In the genomic region with DNA sequence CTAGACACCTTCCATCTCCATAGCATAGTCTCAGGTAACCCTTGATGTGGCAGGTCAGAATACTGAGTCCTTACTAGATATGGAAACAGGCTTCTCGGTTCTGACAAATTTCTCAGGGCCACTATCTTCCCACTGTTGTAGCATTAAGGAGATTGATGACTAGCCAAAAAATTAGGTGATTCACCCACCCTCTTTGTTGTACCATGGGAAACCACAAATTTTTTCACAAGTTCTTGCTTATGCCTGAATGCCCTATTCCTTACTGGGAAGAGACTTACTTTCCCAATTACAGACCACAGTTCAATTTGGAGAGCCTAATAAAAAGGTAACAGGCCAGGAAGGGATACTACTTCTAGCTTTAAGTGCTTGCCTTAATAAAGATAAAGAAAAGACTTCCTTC, we compare ENCODE assay signal across 37 cellular contexts.
"Had no signal": no experiment of that assay in that cellular context is flagged by ENCODE, and none has a peak within 500 bp of the region (broad histone marks: within the 10 kb centered on the region; RNA-seq: fewer than 3 reads in every experiment).

No MANE protein-coding gene starts in this region.

- H3K27me3 ChIP-seq: ascending aorta, body of pancreas, brain microvascular endothelial cell had no signal

- H3K27ac ChIP-seq: ascending aorta, body of pancreas, brain microvascular endothelial cell, WERI-Rb-1 had no signal

- H3K36me3 ChIP-seq: ascending aorta, brain microvascular endothelial cell, WERI-Rb-1 had no signal

- ATAC-seq: activated CD4-positive, alpha-beta T cell treated with anti-CD3 and anti-CD28 coated beads for 36 hours; activated CD4-positive, CD25-positive, alpha-beta regulatory T cell treated with anti-CD3 and anti-CD28 coated beads, Interleukin-2, amount 50 U/mL, for 24 hours; activated CD8-positive, alpha-beta memory T cell treated with anti-CD3 and anti-CD28 coated beads, Interleukin-2, amount 10 ng/mL, durations not matched to agents 7 days and 5 days; activated CD8-positive, alpha-beta T cell treated with anti-CD3 and anti-CD28 coated beads, Interleukin-2, amount 10 ng/mL, durations not matched to agents 7 days and 5 days; activated naive CD8-positive, alpha-beta T cell treated with anti-CD3 and anti-CD28 coated beads, Interleukin-2, amount 50 U/mL, for 24 hours; body of pancreas; WTC11 had no signal

- H3K9me3 ChIP-seq: ascending aorta, body of pancreas had no signal

- H3K4me1 ChIP-seq: ascending aorta, body of pancreas had no signal

- DNase-seq: activated CD4-positive, alpha-beta memory T cell treated with anti-CD3 and anti-CD28 coated beads, Interleukin-2, amount 10 ng/mL, durations not matched to agents 7 days and 5 days; activated CD4-positive, alpha-beta T cell treated with anti-CD3 and anti-CD28 coated beads for 1 hour; activated CD4-positive, alpha-beta T cell treated with anti-CD3 and anti-CD28 coated beads for 36 hours; activated CD4-positive, alpha-beta T cell treated with anti-CD3 and anti-CD28 coated beads for 48 hours; activated CD4-positive, alpha-beta T cell treated with anti-CD3 and anti-CD28 coated beads, Interleukin-2, amount 10 ng/mL, durations not matched to agents 7 days and 5 days; activated CD4-positive, alpha-beta T cell treated with anti-CD3 and anti-CD28 coated beads, Interleukin-2, amount 50 U/mL, for 48 hours; activated CD4-positive, CD25-positive, alpha-beta regulatory T cell; activated CD8-positive, alpha-beta memory T cell treated with anti-CD3 and anti-CD28 coated beads for 24 hours; activated CD8-positive, alpha-beta memory T cell treated with anti-CD3 and anti-CD28 coated beads, Interleukin-2, amount 10 ng/mL, durations not matched to agents 7 days and 5 days; activated CD8-positive, alpha-beta memory T cell treated with anti-CD3 and anti-CD28 coated beads, Interleukin-2, amount 50 U/mL, for 48 hours; activated CD8-positive, alpha-beta T cell treated with anti-CD3 and anti-CD28 coated beads, Interleukin-2, amount 10 ng/mL, durations not matched to agents 7 days and 5 days; activated effector memory CD4-positive, alpha-beta T cell treated with Interleukin-2 at 50 U/mL for 16 hours; activated gamma-delta T cell; activated naive CD4-positive, alpha-beta T cell treated with anti-CD3 and anti-CD28 coated beads, Interleukin-2, amount 10 ng/mL, durations not matched to agents 7 days and 5 days; activated naive CD4-positive, alpha-beta T cell treated with Interleukin-2 at 50 U/mL for 16 hours; activated naive CD8-positive, alpha-beta T cell treated with anti-CD3 and anti-CD28 coated beads, Interleukin-2, amount 10 ng/mL, durations not matched to agents 7 days and 5 days; activated naive CD8-positive, alpha-beta T cell treated with anti-CD3 and anti-CD28 coated beads, Interleukin-2, amount 50 U/mL, for 24 hours; activated T-cell treated with anti-CD3 and anti-CD28 coated beads, Interleukin-2, amount 50 U/mL, for 24 hours; activated T-cell treated with anti-CD3 and anti-CD28 coated beads, Interleukin-2, amount 50 U/mL, for 48 hours; amygdala; anterior cingulate cortex; body of pancreas; brain microvascular endothelial cell; central memory CD4-positive, alpha-beta T cell; T-helper 1 cell; T-helper 2 cell; T-helper 9 cell; WERI-Rb-1 had no signal

- H3K4me1 Mint-ChIP-seq: activated CD4-positive, alpha-beta memory T cell treated with anti-CD3 and anti-CD28 coated beads, Interleukin-2, amount 10 ng/mL, durations not matched to agents 7 days and 5 days; activated CD4-positive, alpha-beta T cell treated with anti-CD3 and anti-CD28 coated beads for 36 hours; activated CD4-positive, alpha-beta T cell treated with anti-CD3 and anti-CD28 coated beads, Interleukin-2, amount 10 ng/mL, durations not matched to agents 7 days and 5 days; activated CD8-positive, alpha-beta memory T cell treated with anti-CD3 and anti-CD28 coated beads, Interleukin-2, amount 10 ng/mL, durations not matched to agents 7 days and 5 days; activated naive CD4-positive, alpha-beta T cell treated with anti-CD3 and anti-CD28 coated beads, Interleukin-2, amount 10 ng/mL, durations not matched to agents 7 days and 5 days; activated naive CD4-positive, alpha-beta T cell treated with anti-CD3 and anti-CD28 coated beads, Interleukin-2, amount 50 U/mL, for 24 hours; activated naive CD8-positive, alpha-beta T cell treated with anti-CD3 and anti-CD28 coated beads, Interleukin-2, amount 10 ng/mL, durations not matched to agents 7 days and 5 days; activated naive CD8-positive, alpha-beta T cell treated with anti-CD3 and anti-CD28 coated beads, Interleukin-2, amount 50 U/mL, for 24 hours; WTC11 had no signal

- H3K9me3 Mint-ChIP-seq: activated naive CD4-positive, alpha-beta T cell treated with anti-CD3 and anti-CD28 coated beads, Interleukin-2, amount 50 U/mL, for 24 hours; activated naive CD8-positive, alpha-beta T cell treated with anti-CD3 and anti-CD28 coated beads, Interleukin-2, amount 10 ng/mL, durations not matched to agents 7 days and 5 days had no signal

- H3K27me3 Mint-ChIP-seq: activated CD4-positive, alpha-beta memory T cell treated with anti-CD3 and anti-CD28 coated beads, Interleukin-2, amount 10 ng/mL, durations not matched to agents 7 days and 5 days; activated CD4-positive, alpha-beta T cell treated with anti-CD3 and anti-CD28 coated beads for 36 hours; activated CD4-positive, alpha-beta T cell treated with anti-CD3 and anti-CD28 coated beads, Interleukin-2, amount 10 ng/mL, durations not matched to agents 7 days and 5 days; activated CD8-positive, alpha-beta memory T cell treated with anti-CD3 and anti-CD28 coated beads, Interleukin-2, amount 10 ng/mL, durations not matched to agents 7 days and 5 days; activated naive CD4-positive, alpha-beta T cell treated with anti-CD3 and anti-CD28 coated beads, Interleukin-2, amount 10 ng/mL, durations not matched to agents 7 days and 5 days; activated naive CD4-positive, alpha-beta T cell treated with anti-CD3 and anti-CD28 coated beads, Interleukin-2, amount 50 U/mL, for 24 hours; activated naive CD8-positive, alpha-beta T cell; activated naive CD8-positive, alpha-beta T cell treated with anti-CD3 and anti-CD28 coated beads, Interleukin-2, amount 10 ng/mL, durations not matched to agents 7 days and 5 days; activated naive CD8-positive, alpha-beta T cell treated with anti-CD3 and anti-CD28 coated beads, Interleukin-2, amount 50 U/mL, for 24 hours; activated T-cell treated with anti-CD3 and anti-CD28 coated beads, Interleukin-2, amount 50 U/mL, for 24 hours had no signal

- H3K27ac Mint-ChIP-seq: activated CD4-positive, alpha-beta memory T cell treated with anti-CD3 and anti-CD28 coated beads, Interleukin-2, amount 10 ng/mL, durations not matched to agents 7 days and 5 days; activated CD4-positive, alpha-beta T cell treated with anti-CD3 and anti-CD28 coated beads for 36 hours; activated CD4-positive, alpha-beta T cell treated with anti-CD3 and anti-CD28 coated beads, Interleukin-2, amount 10 ng/mL, durations not matched to agents 7 days and 5 days; activated CD8-positive, alpha-beta memory T cell treated with anti-CD3 and anti-CD28 coated beads, Interleukin-2, amount 10 ng/mL, durations not matched to agents 7 days and 5 days; activated CD8-positive, alpha-beta T cell treated with anti-CD3 and anti-CD28 coated beads, Interleukin-2, amount 10 ng/mL, durations not matched to agents 7 days and 5 days; activated naive CD4-positive, alpha-beta T cell treated with anti-CD3 and anti-CD28 coated beads, Interleukin-2, amount 10 ng/mL, durations not matched to agents 7 days and 5 days; activated naive CD4-positive, alpha-beta T cell treated with anti-CD3 and anti-CD28 coated beads, Interleukin-2, amount 50 U/mL, for 24 hours; activated naive CD8-positive, alpha-beta T cell; activated naive CD8-positive, alpha-beta T cell treated with anti-CD3 and anti-CD28 coated beads, Interleukin-2, amount 10 ng/mL, durations not matched to agents 7 days and 5 days; activated naive CD8-positive, alpha-beta T cell treated with anti-CD3 and anti-CD28 coated beads, Interleukin-2, amount 50 U/mL, for 24 hours; activated T-cell treated with anti-CD3 and anti-CD28 coated beads, Interleukin-2, amount 50 U/mL, for 24 hours; activated T-helper 2 cell treated with anti-CD3 and anti-CD28 coated beads, Interferon-gamma antibody, Interleukin-2, Interleukin-4, amounts not matched to agents 10 μg/mL and 5 μg/mL and 100 μg/mL, durations not matched to agents 14 hours and 24 hours and 36 hours; T-helper 1 cell treated with Interleukin-12 subunit alpha and Interleukin-12 subunit beta and Interleukin-4 antibody, amounts not matched to agents 30 μg/mL and 1 μg/mL, for 36 hours; T-helper 2 cell treated with Interferon-gamma antibody and Interleukin-4, amounts not matched to agents 5 μg/mL and 100 μg/mL, for 36 hours had no signal

- FAIRE-seq: TTC549 had no signal

- H3K36me3 Mint-ChIP-seq: activated CD8-positive, alpha-beta memory T cell treated with anti-CD3 and anti-CD28 coated beads, Interleukin-2, amount 10 ng/mL, durations not matched to agents 7 days and 5 days; activated naive CD4-positive, alpha-beta T cell treated with anti-CD3 and anti-CD28 coated beads, Interleukin-2, amount 10 ng/mL, durations not matched to agents 7 days and 5 days; activated naive CD4-positive, alpha-beta T cell treated with anti-CD3 and anti-CD28 coated beads, Interleukin-2, amount 50 U/mL, for 24 hours; activated naive CD8-positive, alpha-beta T cell; activated naive CD8-positive, alpha-beta T cell treated with anti-CD3 and anti-CD28 coated beads, Interleukin-2, amount 10 ng/mL, durations not matched to agents 7 days and 5 days; WTC11 had no signal

- H3K4me3 ChIP-seq: ascending aorta, body of pancreas had no signal

- H3K4me3 Mint-ChIP-seq: activated CD4-positive, alpha-beta memory T cell treated with anti-CD3 and anti-CD28 coated beads, Interleukin-2, amount 10 ng/mL, durations not matched to agents 7 days and 5 days; activated CD4-positive, alpha-beta T cell treated with anti-CD3 and anti-CD28 coated beads for 36 hours; activated CD4-positive, alpha-beta T cell treated with anti-CD3 and anti-CD28 coated beads, Interleukin-2, amount 10 ng/mL, durations not matched to agents 7 days and 5 days; activated CD8-positive, alpha-beta memory T cell treated with anti-CD3 and anti-CD28 coated beads, Interleukin-2, amount 10 ng/mL, durations not matched to agents 7 days and 5 days; activated CD8-positive, alpha-beta T cell treated with anti-CD3 and anti-CD28 coated beads, Interleukin-2, amount 10 ng/mL, durations not matched to agents 7 days and 5 days; activated naive CD4-positive, alpha-beta T cell treated with anti-CD3 and anti-CD28 coated beads, Interleukin-2, amount 10 ng/mL, durations not matched to agents 7 days and 5 days; activated naive CD4-positive, alpha-beta T cell treated with anti-CD3 and anti-CD28 coated beads, Interleukin-2, amount 50 U/mL, for 24 hours; activated naive CD8-positive, alpha-beta T cell; activated naive CD8-positive, alpha-beta T cell treated with anti-CD3 and anti-CD28 coated beads, Interleukin-2, amount 10 ng/mL, durations not matched to agents 7 days and 5 days; activated naive CD8-positive, alpha-beta T cell treated with anti-CD3 and anti-CD28 coated beads, Interleukin-2, amount 50 U/mL, for 24 hours; activated T-cell treated with anti-CD3 and anti-CD28 coated beads, Interleukin-2, amount 50 U/mL, for 24 hours; T-helper 1 cell treated with Interleukin-12 subunit alpha and Interleukin-12 subunit beta and Interleukin-4 antibody, amounts not matched to agents 30 μg/mL and 1 μg/mL, for 36 hours; T-helper 2 cell treated with Interferon-gamma antibody and Interleukin-4, amounts not matched to agents 5 μg/mL and 100 μg/mL, for 36 hours; WTC11 had no signal
